Comparison of ENCODE assay signal across 20 cellular contexts in genomic region chr17:27414686-27415085, GRCh38.
"Had no signal": no experiment of that assay in that cellular context is flagged by ENCODE, and none has a peak within 500 bp of the region (broad histone marks: within the 10 kb centered on the region; RNA-seq: fewer than 3 reads in every experiment).

No MANE protein-coding gene starts in this region.

- H3K4me1 Mint-ChIP-seq: nephron had no signal

- H3K9me3 ChIP-seq: esophagus muscularis mucosa, gastrocnemius medialis, heart right ventricle, pancreas, prostate gland, right lobe of liver, stomach, thoracic aorta, transverse colon had no signal

- H3K36me3 ChIP-seq: esophagus muscularis mucosa, gastrocnemius medialis, heart right ventricle, pancreas, prostate gland, right lobe of liver, stomach, thoracic aorta, transverse colon had no signal

- H3K9me3 Mint-ChIP-seq: naive B cell, nephron had no signal

- H3K36me3 Mint-ChIP-seq: naive B cell had no signal

- H3K4me1 ChIP-seq: esophagus muscularis mucosa, gastrocnemius medialis, pancreas, right lobe of liver, stomach, transverse colon had no signal

- H3K27me3 ChIP-seq: esophagus muscularis mucosa, gastrocnemius medialis, heart right ventricle, pancreas, right lobe of liver, stomach, transverse colon had no signal

- H3K4me3 ChIP-seq: coronary artery, esophagus muscularis mucosa, gastrocnemius medialis, heart right ventricle, pancreas, prostate gland, right lobe of liver, skin epidermis, stomach, thoracic aorta, transverse colon had no signal

- DNase-seq: effector CD4-positive, alpha-beta T cell; gastrocnemius medialis; heart right ventricle; hypothalamus; kidney glomerular epithelial cell; mesendoderm; naive B cell; occipital lobe; pancreas; right lobe of liver; stimulated activated naive CD4-positive, alpha-beta T cell; stomach; substantia nigra; transverse colon had no signal

- H3K27ac ChIP-seq: coronary artery, esophagus muscularis mucosa, gastrocnemius medialis, pancreas, prostate gland, right lobe of liver, skin epidermis, stomach, thoracic aorta, transverse colon had no signal

- H3K27ac Mint-ChIP-seq: naive B cell, nephron had no signal

- H3K4me3 Mint-ChIP-seq: naive B cell, nephron had no signal

- H3K27me3 Mint-ChIP-seq: naive B cell had no signal
